In genomic region chr9:71237051-71237450, GRCh38 we compare ENCODE assay signal across 11 cellular contexts.
"Had no signal": no experiment of that assay in that cellular context is flagged by ENCODE, and none has a peak within 500 bp of the region (broad histone marks: within the 10 kb centered on the region; RNA-seq: fewer than 3 reads in every experiment).

No MANE protein-coding gene starts in this region.

- FAIRE-seq: H1, H54 had no signal

- DNase-seq: GM23248, GOT3, H7, H9, HCEC 1CT, HFFc6 had no signal

- H3K9me3 ChIP-seq: HAP-1 had no signal

- H3K4me2 ChIP-seq: GM23338 had no signal

- H3K9ac ChIP-seq: GM23248 had no signal

- H3K27ac ChIP-seq: GM23248 had no signal

- H3K4me3 ChIP-seq: GM23248, GM23338, HAP-1 had no signal

- H2AFZ ChIP-seq: GM23248, GM23338 had no signal

- ATAC-seq: GM23338, HCT116 had no signal

- H3K36me3 ChIP-seq: HAP-1 had no signal
